ENCODE assay signal across 22 cellular contexts in genomic region chr21:45468051-45468970, GRCh38.
A peak's percentile ranks its signal among the peaks of the same experiment; 100 is the strongest.
DNase-seq lines count a peak whose midpoint lies in the region; ATAC-seq and TF ChIP-seq lines count a peak whose summit lies in the region.
"Had no signal": no experiment of that assay in that cellular context is flagged by ENCODE, and none has a peak within 500 bp of the region (broad histone marks: within the 10 kb centered on the region; RNA-seq: fewer than 3 reads in every experiment).

No MANE protein-coding gene starts in this region.

- H3K4me3 Mint-ChIP-seq in endodermal cell, result no peak overlapping the region
- H3K4me3 Mint-ChIP-seq: activated CD8-positive, alpha-beta T cell treated with anti-CD3 and anti-CD28 coated beads, Interleukin-2, amount 10 ng/mL, durations not matched to agents 7 days and 5 days; activated naive CD8-positive, alpha-beta T cell; neural crest cell; stimulated activated naive CD8-positive, alpha-beta T cell treated with anti-CD3 and anti-CD28 coated beads, Interleukin-15, Interleukin-2, amounts not matched to agents 100 ng/mL and 50 ng/mL, for 24 hours; T-helper 1 cell treated with Interleukin-12 subunit alpha and Interleukin-12 subunit beta and Interleukin-4 antibody, amounts not matched to agents 30 μg/mL and 1 μg/mL, for 36 hours had no signal

- WGBS in endodermal cell (ENCODE audit: insufficient coverage in 1 of 2, insufficient read length in 1 of 2), 2 experiments, result 96 to 98% methylated on average over 35 to 45 of the region's 45 CpGs
- 33% methylated on average over 4 of the region's 45 CpGs for WGBS in right lobe of liver (ENCODE audit: insufficient coverage, low coverage, low lambda C conversion rate, missing lambda C conversion rate)
- 89 to 94% (median 90%) methylated on average over 31 to 45 of the region's 45 CpGs for WGBS in spleen, 5 donors

- peaks cover 18% of the 10 kb centered on the region for H3K4me1 Mint-ChIP-seq in endodermal cell

- TF ChIP-seq POLR2A in right lobe of liver (IDR thresholded peaks at IDR 0.05) (no peak), spleen (IDR thresholded peaks at IDR 0.05) (no peak)

- POLR2A ChIA-PET in HEK293 (lab: Yijun Ruan, JAX), result no interaction called here

- H3K27me3 ChIP-seq in endodermal cell (ENCODE audit: control insufficient read depth, insufficient read depth, low read length, poor library complexity, severe bottlenecking), result no peaks in the 10 kb centered on the region
- no peaks in the 10 kb centered on the region for H3K27me3 ChIP-seq in right lobe of liver
- H3K27me3 ChIP-seq in spleen (replicated peaks in 1 of 7), result peaks cover 0 to 19% (median 0%) of the 10 kb centered on the region in 7 donors
- H3K27me3 ChIP-seq: thyroid gland had no signal

- peaks cover 31% of the 10 kb centered on the region for H3K36me3 Mint-ChIP-seq in endodermal cell (ENCODE audit: low read depth)
- H3K36me3 Mint-ChIP-seq: activated naive CD8-positive, alpha-beta T cell had no signal

- no peak overlapping the region for H3K27ac Mint-ChIP-seq in endodermal cell
- H3K27ac Mint-ChIP-seq: activated CD8-positive, alpha-beta T cell treated with anti-CD3 and anti-CD28 coated beads, Interleukin-2, amount 10 ng/mL, durations not matched to agents 7 days and 5 days; activated naive CD8-positive, alpha-beta T cell; stimulated activated naive CD8-positive, alpha-beta T cell treated with anti-CD3 and anti-CD28 coated beads, Interleukin-15, Interleukin-2, amounts not matched to agents 100 ng/mL and 50 ng/mL, for 24 hours; T-helper 1 cell treated with Interleukin-12 subunit alpha and Interleukin-12 subunit beta and Interleukin-4 antibody, amounts not matched to agents 30 μg/mL and 1 μg/mL, for 36 hours had no signal

- no peaks in the 10 kb centered on the region for H3K9me3 Mint-ChIP-seq in endodermal cell
- H3K9me3 Mint-ChIP-seq: stimulated activated naive CD8-positive, alpha-beta T cell treated with anti-CD3 and anti-CD28 coated beads, Interleukin-15, Interleukin-2, amounts not matched to agents 100 ng/mL and 50 ng/mL, for 24 hours; T-helper 1 cell treated with Interleukin-12 subunit alpha and Interleukin-12 subunit beta and Interleukin-4 antibody, amounts not matched to agents 30 μg/mL and 1 μg/mL, for 36 hours had no signal

- H3K9ac ChIP-seq in endodermal cell (ENCODE audit: extremely low read depth, low read length, poor library complexity, severe bottlenecking), result no peak overlapping the region

- TF ChIP-seq CTCF in HEK293 (tag by site-specific recombination; IDR thresholded peaks at IDR 0.05) (no peak), endodermal cell (conservative IDR thresholded peaks at IDR 0.05) (no peak), right lobe of liver (IDR thresholded peaks at IDR 0.05) (no peak), spleen (IDR thresholded peaks at IDR 0.05 in 8 of 11, conservative IDR thresholded peaks at IDR 0.05 in 3 of 11) (no peak)

- H3K4me3 ChIP-seq in HEK293 (ENCODE audit: low read depth, low read length) (no peak overlapping the region), endodermal cell (ENCODE audit: low read length) (no peak overlapping the region), right lobe of liver (no peak overlapping the region), spleen (no peak overlapping the region)
- H3K4me3 ChIP-seq: thyroid gland had no signal

- H3K36me3 ChIP-seq in HEK293 (ENCODE audit: control insufficient read depth in 2 of 2, insufficient read depth in 1 of 2, low read length in 2 of 2) (peaks cover 0 to 11% of the 10 kb centered on the region in 2 experiments; a peak in 2 of 3 replicates), endodermal cell (ENCODE audit: control insufficient read depth, insufficient read depth, low read length) (peaks cover 39% of the 10 kb centered on the region), right lobe of liver (peaks cover 0 to 13% (median 4%) of the 10 kb centered on the region in 4 donors), spleen (peaks cover 0 to 12% (median 0%) of the 10 kb centered on the region in 6 donors)
- H3K36me3 ChIP-seq: BE2C had no signal

- ATAC-seq in right lobe of liver (no peak), HG03159 (IDR thresholded peaks at IDR 0.05; ENCODE audit: unreplicated experiment) (no peak), GM19397 (IDR thresholded peaks at IDR 0.05; ENCODE audit: unreplicated experiment) (no peak)
- ATAC-seq: activated CD8-positive, alpha-beta T cell treated with anti-CD3 and anti-CD28 coated beads, Interleukin-2, amount 10 ng/mL, durations not matched to agents 7 days and 5 days had no signal

- H3K9me3 ChIP-seq in HEK293 (ENCODE audit: control insufficient read depth, insufficient read depth, low read depth, low read length) (no peaks in the 10 kb centered on the region), endodermal cell (ENCODE audit: control insufficient read depth, low read length) (no peaks in the 10 kb centered on the region), right lobe of liver (no peaks in the 10 kb centered on the region), spleen (peaks cover 0 to 2% (median 0%) of the 10 kb centered on the region in 8 donors)
- H3K9me3 ChIP-seq: BE2C, thyroid gland had no signal

- H3K4me1 ChIP-seq in HEK293 (ENCODE audit: control insufficient read depth, insufficient read depth, low read length) (peaks cover 5% of the 10 kb centered on the region), endodermal cell (ENCODE audit: control insufficient read depth, insufficient read depth, low read length) (peaks cover 9% of the 10 kb centered on the region), right lobe of liver (peaks cover 0 to 90% (median 45%) of the 10 kb centered on the region in 4 donors), spleen (peaks cover 0 to 54% (median 22%) of the 10 kb centered on the region in 6 donors)
- H3K4me1 ChIP-seq: BE2C had no signal

- intact Hi-C loops in right lobe of liver (cut with DNase I), result no loop called here
- intact Hi-C loops in spleen (cut with DNase I; ENCODE audit: low total_unique reads), result no loop called here

- DNase-seq in endodermal cell (no peak), right lobe of liver (peak in 2 of 3 donors; percentile 29 to 61), spleen (peak; percentile 72), glomerular visceral epithelial cell (ENCODE audit: extremely low spot score) (no peak)
- no peak for DNase-seq in effector CD4-positive, alpha-beta T cell
- DNase-seq: activated CD4-positive, CD25-positive, alpha-beta regulatory T cell treated with anti-CD3 and anti-CD28 coated beads, Interleukin-2, amount 50 U/mL, for 72 hours; activated CD8-positive, alpha-beta T cell treated with anti-CD3 and anti-CD28 coated beads, Interleukin-2, amount 10 ng/mL, durations not matched to agents 7 days and 5 days; activated effector memory CD4-positive, alpha-beta T cell treated with Interleukin-2 at 50 U/mL for 16 hours; BE2C; dermis blood vessel endothelial cell; NCI-H1436; NCI-H2081 treated with DMSO at 0.1 percent for 48 hours; NCI-H748 treated with DMSO at 0.1 percent for 48 hours; thyroid gland had no signal

- CTCF ChIA-PET in HEK293 (lab: Yijun Ruan, JAX), result interaction anchor here (1.1 kb wide), 1 partner anchor 29 kb away, joined by 6 read pairs; no protein-coding TSS in a partner anchor

- no peaks in the 10 kb centered on the region for H3K27me3 Mint-ChIP-seq in endodermal cell (ENCODE audit: insufficient read depth)
- H3K27me3 Mint-ChIP-seq: activated naive CD8-positive, alpha-beta T cell; progenitor cell of endocrine pancreas had no signal

- H3K27ac ChIP-seq in HEK293 (ENCODE audit: extremely low read depth, low read depth, low read length) (0 out of 2 replicates have a peak overlapping the region, but pooled peaks have one; percentile 16), endodermal cell (ENCODE audit: low read depth, low read length) (peak overlapping the region; percentile 57), right lobe of liver (peak overlapping the region in 2 of 3 donors; percentile 77 to 84), spleen (peak overlapping the region in 1 of 8 donors; percentile 76)
- H3K27ac ChIP-seq: thyroid gland had no signal

TF ChIP-seq in HEK293, 187 proteins besides CTCF, POLR2A, EP300 and RAD21 (continues in another document):
- TF ChIP-seq ZNF664 (tag by site-specific recombination; IDR thresholded peaks at IDR 0.05) (no peak), ZBTB20 (tag by site-specific recombination; IDR thresholded peaks at IDR 0.05) (no peak)
- TF ChIP-seq, protein P1, sequence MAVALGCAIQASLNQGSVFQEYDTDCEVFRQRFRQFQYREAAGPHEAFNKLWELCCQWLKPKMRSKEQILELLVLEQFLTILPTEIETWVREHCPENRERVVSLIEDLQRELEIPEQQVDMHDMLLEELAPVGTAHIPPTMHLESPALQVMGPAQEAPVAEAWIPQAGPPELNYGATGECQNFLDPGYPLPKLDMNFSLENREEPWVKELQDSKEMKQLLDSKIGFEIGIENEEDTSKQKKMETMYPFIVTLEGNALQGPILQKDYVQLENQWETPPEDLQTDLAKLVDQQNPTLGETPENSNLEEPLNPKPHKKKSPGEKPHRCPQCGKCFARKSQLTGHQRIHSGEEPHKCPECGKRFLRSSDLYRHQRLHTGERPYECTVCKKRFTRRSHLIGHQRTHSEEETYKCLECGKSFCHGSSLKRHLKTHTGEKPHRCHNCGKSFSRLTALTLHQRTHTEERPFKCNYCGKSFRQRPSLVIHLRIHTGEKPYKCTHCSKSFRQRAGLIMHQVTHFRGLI (tag by site-specific recombination; IDR thresholded peaks at IDR 0.05), result no peak
- TF ChIP-seq, protein P2, sequence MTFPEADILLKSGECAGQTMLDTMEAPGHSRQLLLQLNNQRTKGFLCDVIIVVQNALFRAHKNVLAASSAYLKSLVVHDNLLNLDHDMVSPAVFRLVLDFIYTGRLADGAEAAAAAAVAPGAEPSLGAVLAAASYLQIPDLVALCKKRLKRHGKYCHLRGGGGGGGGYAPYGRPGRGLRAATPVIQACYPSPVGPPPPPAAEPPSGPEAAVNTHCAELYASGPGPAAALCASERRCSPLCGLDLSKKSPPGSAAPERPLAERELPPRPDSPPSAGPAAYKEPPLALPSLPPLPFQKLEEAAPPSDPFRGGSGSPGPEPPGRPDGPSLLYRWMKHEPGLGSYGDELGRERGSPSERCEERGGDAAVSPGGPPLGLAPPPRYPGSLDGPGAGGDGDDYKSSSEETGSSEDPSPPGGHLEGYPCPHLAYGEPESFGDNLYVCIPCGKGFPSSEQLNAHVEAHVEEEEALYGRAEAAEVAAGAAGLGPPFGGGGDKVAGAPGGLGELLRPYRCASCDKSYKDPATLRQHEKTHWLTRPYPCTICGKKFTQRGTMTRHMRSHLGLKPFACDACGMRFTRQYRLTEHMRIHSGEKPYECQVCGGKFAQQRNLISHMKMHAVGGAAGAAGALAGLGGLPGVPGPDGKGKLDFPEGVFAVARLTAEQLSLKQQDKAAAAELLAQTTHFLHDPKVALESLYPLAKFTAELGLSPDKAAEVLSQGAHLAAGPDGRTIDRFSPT (tag by site-specific recombination; IDR thresholded peaks at IDR 0.05), result no peak

Comparison
In these comparisons a context has a peak if more than half of its experiments do, and no peak if none do; other contexts are left out.
1. DNase-seq: peak in right lobe of liver (2 of 3) and spleen (single experiment); none in endodermal cell (single experiment), effector CD4-positive, alpha-beta T cell (single experiment) and glomerular visceral epithelial cell (single experiment).